32 cellular contexts compared by ENCODE assay signal in the genomic region with DNA sequence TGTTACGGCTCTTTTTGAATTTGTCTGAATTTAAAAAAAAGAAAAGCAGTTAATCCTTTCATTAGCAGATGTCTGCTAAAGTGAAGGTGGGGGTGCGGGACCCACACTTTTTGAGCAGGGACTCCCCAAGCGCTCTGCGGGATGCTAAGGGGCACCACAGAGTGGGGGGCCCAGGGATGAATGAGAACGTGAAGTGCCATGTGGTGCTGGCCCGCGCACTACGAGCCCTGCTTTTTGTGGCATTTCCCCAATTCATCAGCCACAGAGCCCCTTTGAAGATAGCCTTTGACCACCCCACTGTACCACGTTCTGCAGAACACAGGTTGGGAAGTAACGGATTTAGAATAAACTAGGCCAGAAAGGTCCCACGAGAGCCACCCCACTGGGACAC. TPM values are rescaled to one million over a fixed set of nuclear protein-coding genes. Genes with fewer than 3 reads are reported as not detected.
DNase-seq lines count a peak whose midpoint lies in the region; ATAC-seq, FAIRE-seq and TF ChIP-seq lines count a peak whose summit lies in the region.
"Had no signal": no experiment of that assay in that cellular context is flagged by ENCODE, and none has a peak within 500 bp of the region (broad histone marks: within the 10 kb centered on the region; RNA-seq: fewer than 3 reads in every experiment).

No MANE protein-coding gene starts in this region.

- CTCF ChIA-PET in HepG2 (lab: Yijun Ruan, JAX; ENCODE audit: low intra/inter-chr PET ratio, low total read pairs): no interaction called here

- H3K9me3 ChIP-seq in right lobe of liver (no peaks in the 10 kb centered on the region), HepG2 (ENCODE audit: low read length) (no peaks in the 10 kb centered on the region), right atrium auricular region (no peaks in the 10 kb centered on the region), sigmoid colon (no peaks in the 10 kb centered on the region)
- H3K9me3 ChIP-seq: BE2C, pancreas, testis had no signal

- POLR2A ChIA-PET in HepG2 (lab: Yijun Ruan, JAX): interaction anchor here (0.9 to 1.6 kb wide), 2 partner anchors 11 to 25 kb away, joined by 4 read pairs; no protein-coding TSS in a partner anchor

- H3K27ac ChIP-seq in right lobe of liver: no peak overlapping the region
- H3K27ac ChIP-seq in HepG2 (ENCODE audit: extremely low read length, insufficient read depth, low read length): no peak overlapping the region
- H3K27ac ChIP-seq in right atrium auricular region: peak overlapping the region; percentile 96 to 97
- peak overlapping the region; percentile 96 to 98 (median 98) for H3K27ac ChIP-seq in sigmoid colon
- H3K27ac ChIP-seq: pancreas, testis had no signal

- no peak for TF ChIP-seq POLR2A in right lobe of liver (IDR thresholded peaks at IDR 0.05)
- TF ChIP-seq POLR2A in HepG2 (IDR thresholded peaks at IDR 0.05; ENCODE audit: insufficient read depth in 1 of 2, low read depth in 2 of 2, low read length in 2 of 2): no peak
- no peak for TF ChIP-seq POLR2A in sigmoid colon (IDR thresholded peaks at IDR 0.05)

- peaks cover 22% of the 10 kb centered on the region for H3K36me3 Mint-ChIP-seq in osteocyte (ENCODE audit: unreplicated experiment)

- H3K27me3 ChIP-seq in right lobe of liver (no peaks in the 10 kb centered on the region), HepG2 (ENCODE audit: control insufficient read depth in 1 of 2, insufficient read depth in 2 of 2, low read length in 2 of 2) (no peaks in the 10 kb centered on the region), right atrium auricular region (no peaks in the 10 kb centered on the region), sigmoid colon (no peaks in the 10 kb centered on the region)
- H3K27me3 ChIP-seq: BE2C, dorsolateral prefrontal cortex, pancreas, testis had no signal

- no peak overlapping the region for H3K4me3 ChIP-seq in right lobe of liver
- no peak overlapping the region for H3K4me3 ChIP-seq in HepG2 (replicated peaks in 1 of 3; ENCODE audit: insufficient read depth in 1 of 3, low read depth in 2 of 3, low read length in 3 of 3)
- no peak overlapping the region for H3K4me3 ChIP-seq in right atrium auricular region
- no peak overlapping the region for H3K4me3 ChIP-seq in sigmoid colon
- H3K4me3 ChIP-seq: dorsolateral prefrontal cortex, pancreas, testis had no signal

- H3K9ac ChIP-seq in HepG2 (ENCODE audit: insufficient read depth, low read depth, low read length): no peak overlapping the region; the same call in 1 of the 2 replicates

- WGBS in right lobe of liver (ENCODE audit: insufficient coverage, low coverage, low lambda C conversion rate, missing lambda C conversion rate): 93% methylated on average over 5 of the region's 11 CpGs
- whole genome bisulfite sequencing in HepG2 (ENCODE audit: low lambda C conversion rate): 94% methylated on average over 11 of the region's 11 CpGs
- whole genome bisulfite sequencing in sigmoid colon, 2 donors: 95% methylated on average over 11 of the region's 11 CpGs

- H3K36me3 ChIP-seq in right lobe of liver: peaks cover 0 to 32% (median 3%) of the 10 kb centered on the region in 4 donors
- peaks cover 11 to 12% of the 10 kb centered on the region in 2 experiments; a peak in 4 of 5 replicates for H3K36me3 ChIP-seq in HepG2 (replicated peaks in 1 of 2; ENCODE audit: control insufficient read depth in 1 of 2, insufficient read depth in 2 of 2, low read length in 2 of 2)
- H3K36me3 ChIP-seq in right atrium auricular region: peaks cover 50% of the 10 kb centered on the region
- H3K36me3 ChIP-seq in sigmoid colon: peaks cover 32 to 44% (median 41%) of the 10 kb centered on the region in 4 donors

- no peak for TF ChIP-seq RAD21 in HepG2 (CRISPR knock-in tag; IDR thresholded peaks at IDR 0.05)

- H2AFZ ChIP-seq in HepG2 (ENCODE audit: low read length): no peak overlapping the region

- no peaks in the 10 kb centered on the region for H3K79me2 ChIP-seq in HepG2 (ENCODE audit: insufficient read depth, low read length)

- no TSS peak for BruUV-seq in HepG2 (replicated peaks; lab: Mats Ljungman, UMichigan)

- intact Hi-C loops in right lobe of liver (cut with DNase I): no loop called here
- intact Hi-C loops in HepG2 (cut with micrococcal nuclease; ENCODE audit: unreplicated experiment): no loop called here
- intact Hi-C loops in sigmoid colon (cut with DNase I): no loop called here

- no peaks in the 10 kb centered on the region for H3K9me3 Mint-ChIP-seq in osteocyte (ENCODE audit: unreplicated experiment)
- H3K9me3 Mint-ChIP-seq: activated CD4-positive, alpha-beta memory T cell treated with anti-CD3 and anti-CD28 coated beads, Interleukin-2, amount 10 ng/mL, durations not matched to agents 7 days and 5 days; naive B cell; stimulated activated memory B cell treated with anti-CD40 and anti-IgM and Interleukin-4, amounts not matched to agents 10 μg/mL and 1 μg/mL and 100 μg/mL, for 72 hours had no signal

- in situ Hi-C loops in HepG2 (cut with HindIII; ENCODE audit: extremely low pct_ligation_motif_present, low pct_unique_long_range_greater_than_20kb): no loop called here

- H3K4me1 Mint-ChIP-seq in osteocyte (ENCODE audit: unreplicated experiment): peaks cover 45% of the 10 kb centered on the region
- H3K4me1 Mint-ChIP-seq: activated CD4-positive, alpha-beta memory T cell treated with anti-CD3 and anti-CD28 coated beads, Interleukin-2, amount 10 ng/mL, durations not matched to agents 7 days and 5 days; naive B cell; stimulated activated memory B cell treated with anti-CD40 and anti-IgM and Interleukin-4, amounts not matched to agents 10 μg/mL and 1 μg/mL and 100 μg/mL, for 72 hours had no signal

- no peak for TF ChIP-seq EP300 in HepG2 (IDR thresholded peaks at IDR 0.05; ENCODE audit: low read depth in 2 of 2, low read length in 2 of 2)
- TF ChIP-seq EP300 in HepG2 (CRISPR knock-in tag; IDR thresholded peaks at IDR 0.05; ENCODE audit: borderline replicate concordance): no peak
- TF ChIP-seq EP300 in sigmoid colon (IDR thresholded peaks at IDR 0.05): no peak

- no peak overlapping the region for H3K4me3 Mint-ChIP-seq in osteocyte (ENCODE audit: unreplicated experiment)
- H3K4me3 Mint-ChIP-seq: activated CD4-positive, alpha-beta memory T cell treated with anti-CD3 and anti-CD28 coated beads, Interleukin-2, amount 10 ng/mL, durations not matched to agents 7 days and 5 days; naive B cell; stimulated activated memory B cell treated with anti-CD40 and anti-IgM and Interleukin-4, amounts not matched to agents 10 μg/mL and 1 μg/mL and 100 μg/mL, for 72 hours had no signal

- H4K20me1 ChIP-seq in HepG2 (ENCODE audit: insufficient read depth, low read length): no peaks in the 10 kb centered on the region

- H3K27me3 Mint-ChIP-seq in osteocyte (ENCODE audit: unreplicated experiment): no peaks in the 10 kb centered on the region
- H3K27me3 Mint-ChIP-seq: activated CD4-positive, alpha-beta memory T cell treated with anti-CD3 and anti-CD28 coated beads, Interleukin-2, amount 10 ng/mL, durations not matched to agents 7 days and 5 days; naive B cell; stimulated activated memory B cell treated with anti-CD40 and anti-IgM and Interleukin-4, amounts not matched to agents 10 μg/mL and 1 μg/mL and 100 μg/mL, for 72 hours had no signal

- DNase-seq in right lobe of liver: peak in 2 of 3 donors; percentile 7 to 21
- DNase-seq in HepG2 (ENCODE audit: low spot score): no peak
- no peak for DNase-seq in right atrium auricular region (ENCODE audit: low spot score)
- DNase-seq in sigmoid colon: no peak
- DNase-seq in cerebellar nuclear complex (lab: John Stamatoyannopoulos, UW): no peak
- DNase-seq in osteocyte (ENCODE audit: extremely low spot score, unreplicated experiment): no peak
- no peak for DNase-seq in MV-4-11 (lab: John Stamatoyannopoulos, UW)
- DNase-seq: activated CD4-positive, alpha-beta memory T cell treated with anti-CD3 and anti-CD28 coated beads, Interleukin-2, amount 10 ng/mL, durations not matched to agents 7 days and 5 days; activated naive CD4-positive, alpha-beta T cell; activated T-cell treated with anti-CD3 and anti-CD28 coated beads, Interleukin-2, amount 50 U/mL, for 1 hour; anterior cingulate cortex; central memory CD4-positive, alpha-beta T cell; DND-41; hypothalamus; KBM-7; mesenchymal stem cell; MM.1S; naive B cell; NCI-H1436; NCI-H2107; NCI-H510A treated with DMSO at 0.1 percent for 48 hours; stimulated activated CD4-positive, alpha-beta T cell treated with anti-CD3 and anti-CD28 coated beads, Interleukin-2, amount 100 ng/mL, for 24 hours; testis had no signal

- no peak overlapping the region for H3K27ac Mint-ChIP-seq in osteocyte (ENCODE audit: unreplicated experiment)
- H3K27ac Mint-ChIP-seq: activated CD4-positive, alpha-beta memory T cell treated with anti-CD3 and anti-CD28 coated beads, Interleukin-2, amount 10 ng/mL, durations not matched to agents 7 days and 5 days; stimulated activated memory B cell treated with anti-CD40 and anti-IgM and Interleukin-4, amounts not matched to agents 10 μg/mL and 1 μg/mL and 100 μg/mL, for 72 hours had no signal

- ATAC-seq in right lobe of liver (no peak), HepG2 (no peak), HG02588 (IDR thresholded peaks at IDR 0.05; ENCODE audit: unreplicated experiment) (no peak)
- ATAC-seq: pancreas; stimulated activated memory B cell treated with anti-CD40 and anti-IgM and Interleukin-4, amounts not matched to agents 10 μg/mL and 1 μg/mL and 100 μg/mL, for 72 hours had no signal

- peaks cover 0 to 20% (median 13%) of the 10 kb centered on the region in 4 donors for H3K4me1 ChIP-seq in right lobe of liver
- H3K4me1 ChIP-seq in HepG2 (ENCODE audit: insufficient read depth, low read length): peaks cover 32% of the 10 kb centered on the region
- peaks cover 0 to 91% of the 10 kb centered on the region in 2 donors for H3K4me1 ChIP-seq in right atrium auricular region
- peaks cover 0 to 67% (median 57%) of the 10 kb centered on the region in 4 donors for H3K4me1 ChIP-seq in sigmoid colon

- no peak for FAIRE-seq in HepG2 (lab: Jason Lieb, UNC)
- FAIRE-seq: GM12891, pancreas had no signal

- TF ChIP-seq CTCF in right lobe of liver (IDR thresholded peaks at IDR 0.05): no peak
- TF ChIP-seq CTCF in HepG2 (CRISPR knock-in tag; IDR thresholded peaks at IDR 0.05): no peak
- TF ChIP-seq CTCF in right atrium auricular region (IDR thresholded peaks at IDR 0.05): no peak
- no peak for TF ChIP-seq CTCF in sigmoid colon (IDR thresholded peaks at IDR 0.05)
- TF ChIP-seq CTCF in osteocyte (IDR thresholded peaks at IDR 0.05): no peak

- H3K4me2 ChIP-seq in HepG2 (ENCODE audit: low read depth, low read length): no peak overlapping the region

RNA-seq across cellular contexts. Expression of a gene that starts 28.6 kb away (rescaled TPM):
- total RNA-seq in right lobe of liver (10 to 100 TPM; 17.5 to 34.7 (median 20.2) TPM), HepG2 (2016; rRNA removed; fragmentation: Illumina TruSeq; extraction: Trizol) (22.0 and 22.8 TPM in 2 replicates), right atrium auricular region (10 to 100 TPM; 19.5 to 26.0 TPM), sigmoid colon (10 to 100 TPM; 32.3 to 54.6 (median 41.8) TPM), osteocyte (40.5 and 42.8 TPM in 2 replicates)
- total RNA-seq in HepG2 (2016; cell fraction: cytosol; rRNA removed; fragmentation: Illumina TruSeq; extraction: Trizol; ENCODE audit: low read depth): 4.7 and 4.9 TPM in 2 replicates
- total RNA-seq in HepG2 (2016; cell fraction: insoluble cytoplasmic fraction; rRNA removed; fragmentation: Illumina TruSeq; extraction: Trizol): 18.5 and 23.5 TPM in 2 replicates
- total RNA-seq in HepG2 (2016; cell fraction: membrane; rRNA removed; fragmentation: Illumina TruSeq; extraction: Trizol): 12.9 and 13.2 TPM in 2 replicates
- total RNA-seq in HepG2 (2016; cell fraction: nucleus; rRNA removed; fragmentation: Illumina TruSeq; extraction: Trizol): 16.8 and 19.0 TPM in 2 replicates
- polyA plus RNA-seq in HepG2 (2011; rRNA removed) (15.2 and 17.3 TPM in 2 replicates), sigmoid colon (10 to 100 TPM; 25.2 to 36.3 (median 25.3) TPM)
- polyA plus RNA-seq in HepG2 (2011; cell fraction: cytosol; rRNA removed): 9.2 and 11.9 TPM in 2 replicates
- polyA plus RNA-seq in HepG2 (2011; cell fraction: nucleus; rRNA removed): 20.1 and 23.4 TPM in 2 replicates
- 13.4 and 14.5 TPM in 2 replicates for polyA plus RNA-seq in HepG2 (2012)
- 5.3 and 5.4 TPM in 2 replicates for polyA plus RNA-seq in HepG2 (2016; cell fraction: cytosol; fragmentation: Illumina TruSeq; extraction: Trizol; ENCODE audit: low read depth)
- polyA plus RNA-seq in HepG2 (2016; cell fraction: insoluble cytoplasmic fraction; fragmentation: Illumina TruSeq; extraction: Trizol; ENCODE audit: low read depth): 19.1 and 22.3 TPM in 2 replicates
- polyA plus RNA-seq in HepG2 (2016; cell fraction: membrane; fragmentation: Illumina TruSeq; extraction: Trizol; ENCODE audit: low read depth): 8.7 and 10.7 TPM in 2 replicates
- 19.4 and 22.9 TPM in 2 replicates for polyA plus RNA-seq in HepG2 (2016; cell fraction: nucleus; fragmentation: Illumina TruSeq; extraction: Trizol; ENCODE audit: insufficient read depth, low read depth)
- polyA minus RNA-seq in HepG2 (2011; rRNA and poly(A)+ RNA removed; ENCODE audit: low replicate concordance): 14.3 and 29.5 TPM in 2 replicates
- polyA minus RNA-seq in HepG2 (2011; cell fraction: cytosol; rRNA and poly(A)+ RNA removed): 11.9 and 13.8 TPM in 2 replicates
- polyA minus RNA-seq in HepG2 (2011; cell fraction: nucleus; rRNA and poly(A)+ RNA removed): 28.6 and 28.8 TPM in 2 replicates

RNA-seq across cellular contexts. Expression of a gene that starts 44.7 kb away (rescaled TPM):
- total RNA-seq in right lobe of liver (1 to 10 TPM in 5 of 6 experiments, under 1 TPM in 1; 0.95 to 5.0 (median 2.9) TPM), HepG2 (2016; rRNA removed; fragmentation: Illumina TruSeq; extraction: Trizol) (10.2 and 15.0 TPM in 2 replicates), right atrium auricular region (1 to 10 TPM; 1.1 to 1.7 TPM), sigmoid colon (1 to 10 TPM in 1 of 4 donors, under 1 TPM in 3; 0.49 to 1.6 (median 0.77) TPM), osteocyte (9.0 and 10.1 TPM in 2 replicates)
- 1.6 and 1.8 TPM in 2 replicates for total RNA-seq in HepG2 (2016; cell fraction: cytosol; rRNA removed; fragmentation: Illumina TruSeq; extraction: Trizol; ENCODE audit: low read depth)
- total RNA-seq in HepG2 (2016; cell fraction: insoluble cytoplasmic fraction; rRNA removed; fragmentation: Illumina TruSeq; extraction: Trizol): 9.2 and 15.1 TPM in 2 replicates
- 5.3 and 5.6 TPM in 2 replicates for total RNA-seq in HepG2 (2016; cell fraction: membrane; rRNA removed; fragmentation: Illumina TruSeq; extraction: Trizol)
- total RNA-seq in HepG2 (2016; cell fraction: nucleus; rRNA removed; fragmentation: Illumina TruSeq; extraction: Trizol): 16.7 and 18.1 TPM in 2 replicates
- polyA plus RNA-seq in HepG2 (2011; rRNA removed) (1.6 and 3.0 TPM in 2 replicates), sigmoid colon (under 1 TPM; under 0.01 to 0.60 (median under 0.01) TPM)
- polyA plus RNA-seq in HepG2 (2011; cell fraction: cytosol; rRNA removed): 1.5 and 1.9 TPM in 2 replicates
- polyA plus RNA-seq in HepG2 (2011; cell fraction: nucleus; rRNA removed): 6.3 and 9.6 TPM in 2 replicates
- polyA plus RNA-seq in HepG2 (2012): 4.5 and 5.8 TPM in 2 replicates
- polyA plus RNA-seq in HepG2 (2016; cell fraction: cytosol; fragmentation: Illumina TruSeq; extraction: Trizol; ENCODE audit: low read depth): 0.75 and 0.80 TPM in 2 replicates
- 5.6 and 5.9 TPM in 2 replicates for polyA plus RNA-seq in HepG2 (2016; cell fraction: insoluble cytoplasmic fraction; fragmentation: Illumina TruSeq; extraction: Trizol; ENCODE audit: low read depth)
- 2.3 and 2.7 TPM in 2 replicates for polyA plus RNA-seq in HepG2 (2016; cell fraction: membrane; fragmentation: Illumina TruSeq; extraction: Trizol; ENCODE audit: low read depth)
- 19.8 and 21.2 TPM in 2 replicates for polyA plus RNA-seq in HepG2 (2016; cell fraction: nucleus; fragmentation: Illumina TruSeq; extraction: Trizol; ENCODE audit: insufficient read depth, low read depth)
- 5.0 TPM in 1 of 2 replicates, not detected in the other for polyA minus RNA-seq in HepG2 (2011; rRNA and poly(A)+ RNA removed; ENCODE audit: low replicate concordance)
- 2.5 and 4.1 TPM in 2 replicates for polyA minus RNA-seq in HepG2 (2011; cell fraction: cytosol; rRNA and poly(A)+ RNA removed)
- 2.4 and 4.5 TPM in 2 replicates for polyA minus RNA-seq in HepG2 (2011; cell fraction: nucleus; rRNA and poly(A)+ RNA removed)
- total RNA-seq: A673; activated CD4-positive, alpha-beta memory T cell treated with anti-CD3 and anti-CD28 coated beads, Interleukin-2, amount 10 ng/mL, durations not matched to agents 7 days and 5 days; HT-29; RPMI7951 had no signal

Comparison
In these comparisons a context has a peak if more than half of its experiments do, and no peak if none do; other contexts are left out.
1. DNase-seq: peak in right lobe of liver (2 of 3); none in HepG2 (single experiment), right atrium auricular region (single experiment), sigmoid colon (single experiment), cerebellar nuclear complex (0 of 2), osteocyte (single experiment) and MV-4-11 (single experiment).
2. H3K27ac ChIP-seq: peak in right atrium auricular region (2 of 2) and sigmoid colon (4 of 4); none in right lobe of liver (0 of 3) and HepG2 (single experiment).